26 cellular contexts compared by ENCODE assay signal in the genomic region with DNA sequence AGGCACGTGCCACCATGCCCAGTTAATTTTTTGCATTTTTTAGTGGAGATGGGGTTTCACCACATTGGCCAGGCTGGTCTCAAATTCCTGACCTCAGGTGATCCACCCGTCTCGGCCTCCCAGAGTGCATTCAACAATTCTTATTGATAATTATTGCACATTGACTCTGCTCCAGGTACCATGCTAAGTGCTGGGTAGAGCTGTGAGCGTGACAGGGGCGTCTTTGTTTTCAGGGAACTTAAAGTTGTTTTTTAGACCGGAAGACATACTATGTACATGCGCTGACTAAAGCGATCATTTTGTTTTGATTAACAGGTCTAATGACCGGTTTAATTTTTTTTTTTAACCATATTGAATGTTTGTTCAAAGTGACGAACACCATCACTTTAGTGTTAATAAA. TPM values are rescaled to one million over a fixed set of nuclear protein-coding genes. Genes with fewer than 3 reads are reported as not detected.
DNase-seq lines count a peak whose midpoint lies in the region; ATAC-seq and TF ChIP-seq lines count a peak whose summit lies in the region.
"Had no signal": no experiment of that assay in that cellular context is flagged by ENCODE, and none has a peak within 500 bp of the region (broad histone marks: within the 10 kb centered on the region; RNA-seq: fewer than 3 reads in every experiment).

No MANE protein-coding gene starts in this region.

- H3K4me3 Mint-ChIP-seq in activated T-cell treated with anti-CD3 and anti-CD28 coated beads, Interleukin-2, amount 50 U/mL, for 24 hours, result peak overlapping the region; percentile 98
- H3K4me3 Mint-ChIP-seq in naive thymus-derived CD4-positive, alpha-beta T cell, result peak overlapping the region; percentile 88 to 100 (median 99)
- H3K4me3 Mint-ChIP-seq: neural crest cell; stimulated activated naive B cell treated with anti-CD40 and anti-IgM and Interleukin-4, amounts not matched to agents 10 μg/mL and 1 μg/mL and 100 μg/mL, for 72 hours had no signal

- peak overlapping the region; percentile 84; the same call in 1 of the 2 replicates for H3K4me2 ChIP-seq in DND-41 (ENCODE audit: insufficient read depth, low read length)

- H3K4me1 Mint-ChIP-seq in activated T-cell treated with anti-CD3 and anti-CD28 coated beads, Interleukin-2, amount 50 U/mL, for 24 hours (ENCODE audit: low read depth), result peaks cover 70% of the 10 kb centered on the region
- H3K4me1 Mint-ChIP-seq in naive thymus-derived CD4-positive, alpha-beta T cell, result peaks cover 40 to 74% (median 54%) of the 10 kb centered on the region in 7 donors

- H3K27me3 Mint-ChIP-seq in activated T-cell treated with anti-CD3 and anti-CD28 coated beads, Interleukin-2, amount 50 U/mL, for 24 hours, result no peaks in the 10 kb centered on the region
- H3K27me3 Mint-ChIP-seq in naive thymus-derived CD4-positive, alpha-beta T cell, result no peaks in the 10 kb centered on the region

- peaks cover 57% of the 10 kb centered on the region for H3K36me3 ChIP-seq in DND-41 (ENCODE audit: insufficient read depth, low read length)
- peaks cover 0 to 26% (median 4%) of the 10 kb centered on the region in 3 experiments for H3K36me3 ChIP-seq in naive thymus-derived CD4-positive, alpha-beta T cell (ENCODE audit: control insufficient read depth in 2 of 3, insufficient read depth in 3 of 3, low read length in 3 of 3)
- H3K36me3 ChIP-seq: MG63, tibial artery had no signal

- intact Hi-C loops in naive thymus-derived CD4-positive, alpha-beta T cell (cut with micrococcal nuclease), result no loop called here

- no peak overlapping the region; a peak in 1 of 4 replicates for H3K4me3 ChIP-seq in DND-41 (ENCODE audit: low read depth in 1 of 2, low read length in 2 of 2)
- H3K4me3 ChIP-seq in naive thymus-derived CD4-positive, alpha-beta T cell (ENCODE audit: low read length), result peak overlapping the region; percentile 86
- H3K4me3 ChIP-seq: MG63, tibial artery had no signal

- ATAC-seq in DND-41 (ENCODE audit: insufficient read depth, low read depth) (no peak), HG02588 (IDR thresholded peaks at IDR 0.05; ENCODE audit: unreplicated experiment) (no peak)
- ATAC-seq in activated naive CD4-positive, alpha-beta T cell treated with anti-CD3 and anti-CD28 coated beads, Interleukin-2, amount 50 U/mL, for 72 hours, result no peak
- no peak for ATAC-seq in naive thymus-derived CD4-positive, alpha-beta T cell
- ATAC-seq: right cardiac atrium; stimulated activated naive B cell treated with anti-CD40 and anti-IgM and Interleukin-4, amounts not matched to agents 10 μg/mL and 1 μg/mL and 100 μg/mL, for 72 hours had no signal

- no peaks in the 10 kb centered on the region for H3K9me3 ChIP-seq in DND-41 (ENCODE audit: insufficient read depth, low read length, severe bottlenecking)
- H3K9me3 ChIP-seq in naive thymus-derived CD4-positive, alpha-beta T cell (ENCODE audit: control insufficient read depth in 2 of 3, low read length in 3 of 3), result no peaks in the 10 kb centered on the region
- H3K9me3 ChIP-seq: MG63, tibial artery had no signal

- no peak for TF ChIP-seq CTCF in DND-41 (IDR thresholded peaks at IDR 0.05; ENCODE audit: borderline replicate concordance, extremely low read depth, low read length, poor library complexity, severe bottlenecking)

- peaks cover 83% of the 10 kb centered on the region for H3K4me1 ChIP-seq in DND-41 (ENCODE audit: insufficient read depth, low read length)
- H3K4me1 ChIP-seq in naive thymus-derived CD4-positive, alpha-beta T cell (ENCODE audit: control insufficient read depth in 2 of 2, insufficient read depth in 2 of 2, low read length in 2 of 2), result peaks cover 43 to 59% of the 10 kb centered on the region in 2 donors
- H3K4me1 ChIP-seq: tibial artery had no signal

- DNase-seq in activated T-cell treated with anti-CD3 and anti-CD28 coated beads, Interleukin-2, amount 50 U/mL, for 24 hours, result no peak
- no peak for DNase-seq in activated T-cell treated with anti-CD3 and anti-CD28 coated beads, Interleukin-2, amount 50 U/mL, for 48 hours
- no peak for DNase-seq in DND-41
- DNase-seq in activated naive CD4-positive, alpha-beta T cell treated with anti-CD3 and anti-CD28 coated beads, Interleukin-2, amount 50 U/mL, for 72 hours (ENCODE audit: low spot score in 2 of 2), result no peak
- DNase-seq in naive thymus-derived CD4-positive, alpha-beta T cell, result peak in 2 of 9 donors; percentile 41 to 45
- no peak for DNase-seq in A172 (ENCODE audit: low spot score)
- DNase-seq in NOMO-1 treated with dmso at 0.1 percent for 144 hours (lab: John Stamatoyannopoulos, UW; ENCODE audit: unreplicated experiment), result no peak
- DNase-seq: ACHN; amygdala; cortex of kidney; hypothalamus; MG63; midbrain; NCI-H1417 treated with DMSO at 0.1 percent for 48 hours; right cardiac atrium; Right ventricle myocardium superior; stimulated activated CD4-positive, alpha-beta T cell treated with anti-CD3 and anti-CD28 coated beads, Interleukin-4, amount 100 ng/mL, for 1 hour; stimulated activated naive B cell treated with anti-CD40 and anti-IgM and Interleukin-4, amounts not matched to agents 10 μg/mL and 1 μg/mL and 100 μg/mL, for 72 hours; tibial artery had no signal

- POLR2A ChIA-PET in naive thymus-derived CD4-positive, alpha-beta T cell (lab: Charles Lee), result interaction anchor here (0.6 to 8.4 kb wide), 12 partner anchors 8 to 110 kb away, joined by 3 to 281 read pairs (median 76); a partner anchor contains a TSS

- no peaks in the 10 kb centered on the region for H3K27me3 ChIP-seq in DND-41 (ENCODE audit: insufficient read depth, low read length, poor library complexity)
- H3K27me3 ChIP-seq in naive thymus-derived CD4-positive, alpha-beta T cell (ENCODE audit: control insufficient read depth in 2 of 2, insufficient read depth in 2 of 2, low read length in 2 of 2), result no peaks in the 10 kb centered on the region

- peaks cover 88% of the 10 kb centered on the region for H3K36me3 Mint-ChIP-seq in activated T-cell treated with anti-CD3 and anti-CD28 coated beads, Interleukin-2, amount 50 U/mL, for 24 hours (ENCODE audit: low read depth)
- H3K36me3 Mint-ChIP-seq in activated naive CD4-positive, alpha-beta T cell treated with anti-CD3 and anti-CD28 coated beads, Interleukin-2, amount 50 U/mL, for 72 hours, result peaks cover 58 to 67% of the 10 kb centered on the region in 2 donors
- peaks cover 12 to 64% (median 58%) of the 10 kb centered on the region in 5 donors for H3K36me3 Mint-ChIP-seq in naive thymus-derived CD4-positive, alpha-beta T cell

- H3K27ac Mint-ChIP-seq in activated T-cell treated with anti-CD3 and anti-CD28 coated beads, Interleukin-2, amount 50 U/mL, for 24 hours, result peak overlapping the region; percentile 100
- peak overlapping the region; percentile 99 for H3K27ac Mint-ChIP-seq in activated naive CD4-positive, alpha-beta T cell treated with anti-CD3 and anti-CD28 coated beads, Interleukin-2, amount 50 U/mL, for 72 hours
- peak overlapping the region; percentile 81 to 100 (median 98) for H3K27ac Mint-ChIP-seq in naive thymus-derived CD4-positive, alpha-beta T cell
- H3K27ac Mint-ChIP-seq: stimulated activated naive B cell treated with anti-CD40 and anti-IgM and Interleukin-4, amounts not matched to agents 10 μg/mL and 1 μg/mL and 100 μg/mL, for 72 hours had no signal

- H3K27ac ChIP-seq in DND-41 (ENCODE audit: low read length), result no peak overlapping the region
- peak overlapping the region; percentile 96 for H3K27ac ChIP-seq in naive thymus-derived CD4-positive, alpha-beta T cell (ENCODE audit: low read depth, low read length)
- H3K27ac ChIP-seq: tibial artery had no signal

- H3K79me2 ChIP-seq in DND-41 (ENCODE audit: insufficient read depth, low read length), result peaks cover 94% of the 10 kb centered on the region

- no peak overlapping the region for H2AFZ ChIP-seq in DND-41 (ENCODE audit: low read depth, low read length)

- H4K20me1 ChIP-seq in DND-41 (ENCODE audit: insufficient read depth, low read length), result peaks cover 37% of the 10 kb centered on the region

- no peak overlapping the region for H3K9ac ChIP-seq in DND-41 (ENCODE audit: low read depth, low read length)

- CTCF ChIA-PET in naive thymus-derived CD4-positive, alpha-beta T cell (lab: Charles Lee), result interaction anchor here (1.0 to 5.7 kb wide), 8 partner anchors 11 to 77 kb away, joined by 3 to 40 read pairs (median 6); no protein-coding TSS in a partner anchor

- H3K9me3 Mint-ChIP-seq in activated T-cell treated with anti-CD3 and anti-CD28 coated beads, Interleukin-2, amount 50 U/mL, for 24 hours, result no peaks in the 10 kb centered on the region
- H3K9me3 Mint-ChIP-seq in activated naive CD4-positive, alpha-beta T cell treated with anti-CD3 and anti-CD28 coated beads, Interleukin-2, amount 50 U/mL, for 72 hours, result no peaks in the 10 kb centered on the region
- H3K9me3 Mint-ChIP-seq in naive thymus-derived CD4-positive, alpha-beta T cell, result peaks cover 0 to 3% (median 0%) of the 10 kb centered on the region in 11 donors
- H3K9me3 Mint-ChIP-seq: neural crest cell; stimulated activated naive B cell treated with anti-CD40 and anti-IgM and Interleukin-4, amounts not matched to agents 10 μg/mL and 1 μg/mL and 100 μg/mL, for 72 hours had no signal

RNA-seq across cellular contexts. Expression of a gene that starts 4.1 kb away (rescaled TPM):
- 100 to 1,000 TPM; 118 to 158 TPM for total RNA-seq in activated naive CD4-positive, alpha-beta T cell treated with anti-CD3 and anti-CD28 coated beads, Interleukin-2, amount 50 U/mL, for 72 hours
- total RNA-seq in naive thymus-derived CD4-positive, alpha-beta T cell, result 100 to 1,000 TPM; 246 to 476 (median 336) TPM
- 100 to 1,000 TPM; 352 to 437 TPM for polyA plus RNA-seq in naive thymus-derived CD4-positive, alpha-beta T cell
- 0.26 TPM in 1 of 2 replicates, not detected in the other for total RNA-seq in A172 (2014; rRNA removed; shearing (Covaris generic))
- total RNA-seq: bronchial epithelial cell, fibroblast of lung, H4, HT-29 had no signal
- polyA plus RNA-seq: BJ, fibroblast of lung had no signal

RNA-seq across cellular contexts. Expression of a gene that starts 39.3 kb away (rescaled TPM):
- total RNA-seq in activated naive CD4-positive, alpha-beta T cell treated with anti-CD3 and anti-CD28 coated beads, Interleukin-2, amount 50 U/mL, for 72 hours, result 10 to 100 TPM; 11.7 to 15.1 TPM
- 10 to 100 TPM; 10.6 to 33.4 (median 23.1) TPM for total RNA-seq in naive thymus-derived CD4-positive, alpha-beta T cell
- 10 to 100 TPM; 31.9 to 40.6 TPM for polyA plus RNA-seq in naive thymus-derived CD4-positive, alpha-beta T cell
- total RNA-seq in A172 (2014; rRNA removed; shearing (Covaris generic)), result 90.0 and 93.8 TPM in 2 replicates

Comparison
In these comparisons a context has a peak if more than half of its experiments do, and no peak if none do; other contexts are left out.
1. RNA of a gene that starts 4.1 kb away (total RNA-seq): 246 to 476 TPM in naive thymus-derived CD4-positive, alpha-beta T cell and 118 to 158 TPM in activated naive CD4-positive, alpha-beta T cell treated with anti-CD3 and anti-CD28 coated beads, Interleukin-2, amount 50 U/mL, for 72 hours; 0.26 TPM in A172; every median in the first group is over 10 times any median in the second.
2. Peak in every context shown above with its lines, with median percentiles within 50 percentile points of each other: H3K27ac Mint-ChIP-seq.